14 cellular contexts compared by ENCODE assay signal in the genomic region with DNA sequence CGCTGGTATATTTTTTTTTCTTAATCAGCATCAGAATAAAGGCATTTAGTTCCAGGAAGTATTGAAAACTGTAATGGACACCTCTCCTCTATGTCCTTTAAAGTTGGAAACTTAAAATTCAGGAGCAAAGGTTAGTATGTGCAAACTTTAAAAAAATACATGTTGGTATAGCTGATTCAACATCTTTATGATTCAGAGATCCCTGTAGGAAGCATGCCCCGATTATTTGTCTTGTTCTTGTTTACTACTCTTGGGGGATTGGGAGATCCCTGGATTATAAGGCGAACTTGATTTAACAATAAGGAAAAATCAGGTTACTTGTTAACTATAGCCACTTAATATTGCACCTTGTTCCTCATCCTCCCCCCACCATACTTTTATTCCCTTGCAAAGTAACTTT. TPM values are rescaled to one million over a fixed set of nuclear protein-coding genes. Genes with fewer than 3 reads are reported as not detected.
DNase-seq lines count a peak whose midpoint lies in the region; ATAC-seq and TF ChIP-seq lines count a peak whose summit lies in the region.
"Had no signal": no experiment of that assay in that cellular context is flagged by ENCODE, and none has a peak within 500 bp of the region (broad histone marks: within the 10 kb centered on the region; RNA-seq: fewer than 3 reads in every experiment).

No MANE protein-coding gene starts in this region.

- TF ChIP-seq POLR2A in heart left ventricle (IDR thresholded peaks at IDR 0.05) (no peak), suprapubic skin (IDR thresholded peaks at IDR 0.05) (no peak)

- H3K4me3 Mint-ChIP-seq in brain = peak overlapping the region; percentile 67 to 89 (median 82)

- 75 to 83% (median 78%) methylated on average over 3 of the region's 3 CpGs for WGBS in heart left ventricle, 4 donors
- WGBS in suprapubic skin = 57% methylated on average over 3 of the region's 3 CpGs

- peaks cover 20% of the 10 kb centered on the region for H3K4me1 Mint-ChIP-seq in brain

- H3K36me3 Mint-ChIP-seq in brain = peaks cover 3% of the 10 kb centered on the region

- peaks cover 41% of the 10 kb centered on the region for H3K27me3 Mint-ChIP-seq in brain

- ATAC-seq in heart left ventricle (no peak), Right ventricle myocardium superior (ENCODE audit: poor library complexity) (no peak), GM18520 (IDR thresholded peaks at IDR 0.05; ENCODE audit: unreplicated experiment) (no peak)

- no peak for TF ChIP-seq EP300 in suprapubic skin (IDR thresholded peaks at IDR 0.05)

- H3K27me3 ChIP-seq in heart left ventricle (peaks cover 0 to 40% (median 22%) of the 10 kb centered on the region in 9 donors), kidney epithelial cell (ENCODE audit: control insufficient read depth, insufficient read depth, low read length) (no peaks in the 10 kb centered on the region), suprapubic skin (peaks cover 18% of the 10 kb centered on the region)

- intact Hi-C loops in heart left ventricle (cut with DNase I) (no loop called here), Right ventricle myocardium superior (cut with DNase I) (no loop called here)

- TF ChIP-seq CTCF in heart left ventricle (IDR thresholded peaks at IDR 0.05) (no peak), brain (conservative IDR thresholded peaks at IDR 0.05) (no peak), kidney epithelial cell (IDR thresholded peaks at IDR 0.05; ENCODE audit: insufficient read depth, low read length, poor library complexity, severe bottlenecking) (no peak), suprapubic skin (IDR thresholded peaks at IDR 0.05) (no peak)

- peak overlapping the region in 1 of 5 experiments; percentile 79 for H3K27ac Mint-ChIP-seq in brain

- DNase-seq in heart left ventricle (no peak), Right ventricle myocardium superior (no peak), kidney epithelial cell (ENCODE audit: low read depth) (no peak), suprapubic skin (ENCODE audit: low spot score in 2 of 2) (no peak), NCI-H345 treated with DMSO at 0.1 percent for 48 hours (lab: John Stamatoyannopoulos, UW; ENCODE audit: unreplicated experiment) (no peak), DMS 273 treated with DMSO at 0.1 percent for 48 hours (lab: John Stamatoyannopoulos, UW) (no peak)
- DNase-seq: activated CD4-positive, alpha-beta T cell treated with anti-CD3 and anti-CD28 coated beads for 48 hours; AML-193; central memory CD4-positive, alpha-beta T cell; NCI-H1417 treated with DMSO at 0.1 percent for 48 hours; stimulated activated naive CD4-positive, alpha-beta T cell treated with Interleukin-2 at 50 U/mL for 16 hours had no signal

- H3K9me3 ChIP-seq in heart left ventricle (peaks cover 0 to 15% (median 0%) of the 10 kb centered on the region in 12 donors), suprapubic skin (no peaks in the 10 kb centered on the region)

- H3K4me1 ChIP-seq in heart left ventricle (peaks cover 0 to 23% (median 6%) of the 10 kb centered on the region in 12 donors), suprapubic skin (peaks cover 26% of the 10 kb centered on the region)

- H3K9me3 Mint-ChIP-seq in brain = peaks cover 0 to 11% (median 7%) of the 10 kb centered on the region in 5 experiments

- H3K36me3 ChIP-seq in heart left ventricle (no peaks in the 10 kb centered on the region), kidney epithelial cell (ENCODE audit: control insufficient read depth, insufficient read depth, low read length) (no peaks in the 10 kb centered on the region), suprapubic skin (no peaks in the 10 kb centered on the region)

- H3K4me3 ChIP-seq in heart left ventricle (peak overlapping the region in 9 of 12 donors; percentile 47 to 75 (median 59)), kidney epithelial cell (ENCODE audit: low read depth, low read length) (peak overlapping the region; percentile 88), suprapubic skin (peak overlapping the region; percentile 76)

- peak overlapping the region in 6 of 12 donors; percentile 50 to 84 (median 70) for H3K27ac ChIP-seq in heart left ventricle
- H3K27ac ChIP-seq in suprapubic skin = no peak overlapping the region

RNA-seq across cellular contexts. Expression of gene F2RL1, which starts 1.7 kb away (rescaled TPM):
- total RNA-seq in heart left ventricle (1 to 10 TPM in 6 of 9 donors, under 1 TPM in 3; 0.87 to 6.6 (median 1.6) TPM), Right ventricle myocardium superior (0.62 TPM), kidney epithelial cell (144 TPM in 2 replicates), suprapubic skin (100 to 1,000 TPM in 2 of 4 donors, 10 to 100 TPM in 2; 20.8 to 107 (median 77.7) TPM)
- polyA plus RNA-seq in heart left ventricle (1 to 10 TPM in 1 of 2 donors, under 1 TPM in 1; 0.80 to 4.9 TPM), brain (ENCODE audit: insufficient read depth, low read depth, low replicate concordance) (0.42 TPM)

RNA-seq across cellular contexts. Expression of gene S100Z, which starts 29.3 kb away (rescaled TPM):
- total RNA-seq in heart left ventricle = under 1 TPM in 2 of 9 donors, not detected in 7; 0.29 to 0.59 TPM
- not detected for polyA plus RNA-seq in heart left ventricle
- total RNA-seq in Right ventricle myocardium superior = not detected
- not detected for polyA plus RNA-seq in brain (ENCODE audit: insufficient read depth, low read depth, low replicate concordance)
- not detected in 2 replicates for total RNA-seq in kidney epithelial cell
- not detected for total RNA-seq in suprapubic skin
- total RNA-seq: skeletal muscle tissue had no signal
